1 cellular context compared by ENCODE assay signal in genomic region chr17:82008941-82009405, GRCh38.
TF ChIP-seq lines count a peak whose summit lies in the region.

No MANE protein-coding gene starts in this region.

TF ChIP-seq in HepG2, 621 proteins besides CTCF, POLR2A, EP300 and RAD21 (continues in another document):
- no peak for TF ChIP-seq HHEX (CRISPR knock-in tag; IDR thresholded peaks at IDR 0.05)
- TF ChIP-seq YY1 (IDR thresholded peaks at IDR 0.05; ENCODE audit: insufficient read depth, insufficient replicate concordance, low read depth, low read length) = no peak
- peak; percentile 50; the same call in 1 of the 2 replicates for TF ChIP-seq NFIB (CRISPR knock-in tag; IDR thresholded peaks at IDR 0.05; ENCODE audit: borderline replicate concordance)
- TF ChIP-seq ZZZ3 (CRISPR knock-in tag; IDR thresholded peaks at IDR 0.05; ENCODE audit: borderline replicate concordance) = no peak
- no peak for TF ChIP-seq SUZ12 (IDR thresholded peaks at IDR 0.05; ENCODE audit: low read depth, low read length)
- peak; percentile 76 for TF ChIP-seq AGO1 (IDR thresholded peaks at IDR 0.05; ENCODE audit: low read depth, low read length, poor library complexity, severe bottlenecking)
- TF ChIP-seq ZNF383 (CRISPR knock-in tag; IDR thresholded peaks at IDR 0.05; ENCODE audit: borderline replicate concordance) = no peak
- TF ChIP-seq NFYC (CRISPR knock-in tag; IDR thresholded peaks at IDR 0.05) = no peak
- no peak for TF ChIP-seq ZNF687 (CRISPR knock-in tag; IDR thresholded peaks at IDR 0.05)
- no peak for TF ChIP-seq ZBTB2 (CRISPR knock-in tag; IDR thresholded peaks at IDR 0.05; ENCODE audit: low read depth)
- no peak for TF ChIP-seq GMEB2 (CRISPR knock-in tag; IDR thresholded peaks at IDR 0.05; ENCODE audit: low read depth)
- peak; percentile 85 for TF ChIP-seq RBFOX2 (IDR thresholded peaks at IDR 0.05; ENCODE audit: low read depth, low read length)
- TF ChIP-seq GZF1 (CRISPR knock-in tag; IDR thresholded peaks at IDR 0.05) = no peak
- no peak for TF ChIP-seq ZBTB3 (CRISPR knock-in tag; IDR thresholded peaks at IDR 0.05; ENCODE audit: borderline replicate concordance, low read depth)
- TF ChIP-seq KLF6 (CRISPR knock-in tag; IDR thresholded peaks at IDR 0.05) = no peak
- peak; percentile 26 for TF ChIP-seq AGO2 (optimal IDR thresholded peaks at IDR 0.05; ENCODE audit: low read depth, low read length)
- no peak for TF ChIP-seq ZSCAN25 (CRISPR knock-in tag; IDR thresholded peaks at IDR 0.05)
- TF ChIP-seq TEAD2 (CRISPR knock-in tag; IDR thresholded peaks at IDR 0.05) = no peak
- TF ChIP-seq GATAD1 (CRISPR knock-in tag; IDR thresholded peaks at IDR 0.05) = no peak
- TF ChIP-seq YEATS2 (CRISPR knock-in tag; IDR thresholded peaks at IDR 0.05; ENCODE audit: borderline replicate concordance) = no peak
- TF ChIP-seq SNRNP70 (IDR thresholded peaks at IDR 0.05; ENCODE audit: low read depth, low read length) = 0 out of 2 replicates have a peak, but pooled peaks have one; percentile 15
- no peak for TF ChIP-seq ZNF460 (CRISPR knock-in tag; IDR thresholded peaks at IDR 0.05; ENCODE audit: borderline replicate concordance)
- TF ChIP-seq RCOR2 (CRISPR knock-in tag; IDR thresholded peaks at IDR 0.05) = no peak
- TF ChIP-seq TAF1 (CRISPR knock-in tag; IDR thresholded peaks at IDR 0.05) = no peak
- no peak for TF ChIP-seq SALL1 (CRISPR knock-in tag; IDR thresholded peaks at IDR 0.05)
- no peak for TF ChIP-seq ZNF724P (CRISPR knock-in tag; IDR thresholded peaks at IDR 0.05; ENCODE audit: borderline replicate concordance)
- TF ChIP-seq ZBTB46 (CRISPR knock-in tag; IDR thresholded peaks at IDR 0.05; ENCODE audit: borderline replicate concordance) = no peak
- no peak for TF ChIP-seq XBP1 (CRISPR knock-in tag; IDR thresholded peaks at IDR 0.05)
- no peak for TF ChIP-seq ARID4A (CRISPR knock-in tag; IDR thresholded peaks at IDR 0.05; ENCODE audit: borderline replicate concordance)
- no peak for TF ChIP-seq ZNF343 (CRISPR knock-in tag; IDR thresholded peaks at IDR 0.05)
- TF ChIP-seq ZNF790 (CRISPR knock-in tag; IDR thresholded peaks at IDR 0.05; ENCODE audit: borderline replicate concordance) = no peak
- TF ChIP-seq TP53 (CRISPR knock-in tag; conservative IDR thresholded peaks at IDR 0.05) = no peak
- no peak; the same call in 1 of the 2 replicates for TF ChIP-seq TBX2 (CRISPR knock-in tag; IDR thresholded peaks at IDR 0.05; ENCODE audit: borderline replicate concordance)
- TF ChIP-seq ARID3A (IDR thresholded peaks at IDR 0.05; ENCODE audit: low read depth, low read length) = no peak
- no peak for TF ChIP-seq ATF7 (IDR thresholded peaks at IDR 0.05)
- no peak for TF ChIP-seq ATF7 (CRISPR knock-in tag; IDR thresholded peaks at IDR 0.05)
- TF ChIP-seq BCL6 (CRISPR knock-in tag; IDR thresholded peaks at IDR 0.05) = no peak
- peak; percentile 96 for TF ChIP-seq HNRNPL (IDR thresholded peaks at IDR 0.05; ENCODE audit: low read depth, low read length)
- no peak for TF ChIP-seq E2F5 (CRISPR knock-in tag; conservative IDR thresholded peaks at IDR 0.05)
- TF ChIP-seq RELA (CRISPR knock-in tag; IDR thresholded peaks at IDR 0.05) = no peak
- TF ChIP-seq KMT2A (CRISPR knock-in tag; IDR thresholded peaks at IDR 0.05) = no peak
- TF ChIP-seq CHCHD3 (CRISPR knock-in tag; IDR thresholded peaks at IDR 0.05) = no peak
- no peak for TF ChIP-seq EZH2 (conservative IDR thresholded peaks at IDR 0.05; ENCODE audit: low read depth, low read length)
- no peak for TF ChIP-seq ARNTL (CRISPR knock-in tag; IDR thresholded peaks at IDR 0.05)
- TF ChIP-seq ZBTB49 (CRISPR knock-in tag; IDR thresholded peaks at IDR 0.05; ENCODE audit: borderline replicate concordance) = no peak
- no peak for TF ChIP-seq ZNF766 (CRISPR knock-in tag; IDR thresholded peaks at IDR 0.05; ENCODE audit: borderline replicate concordance)
- TF ChIP-seq SMAD1 (CRISPR knock-in tag; IDR thresholded peaks at IDR 0.05; ENCODE audit: borderline replicate concordance, low read depth) = no peak
- no peak for TF ChIP-seq CENPX (CRISPR knock-in tag; IDR thresholded peaks at IDR 0.05)
- no peak for TF ChIP-seq ZNF567 (CRISPR knock-in tag; IDR thresholded peaks at IDR 0.05; ENCODE audit: borderline replicate concordance)
- no peak for TF ChIP-seq SP4 (CRISPR knock-in tag; IDR thresholded peaks at IDR 0.05)
